ENCODE assay signal across 20 cellular contexts in genomic region chr14:105690671-105691070, GRCh38.
"Had no signal": no experiment of that assay in that cellular context is flagged by ENCODE, and none has a peak within 500 bp of the region (broad histone marks: within the 10 kb centered on the region; RNA-seq: fewer than 3 reads in every experiment).

No MANE protein-coding gene starts in this region.

- H3K27ac Mint-ChIP-seq: activated naive CD8-positive, alpha-beta T cell; brain; stimulated activated naive CD8-positive, alpha-beta T cell treated with anti-CD3 and anti-CD28 coated beads, Interleukin-15, amount 100 ng/mL, for 72 hours; T-cell had no signal

- H3K27me3 ChIP-seq: colonic mucosa, left lung, neutrophil, testis, upper lobe of right lung had no signal

- H3K36me3 ChIP-seq: colonic mucosa, left lung, neutrophil, upper lobe of right lung had no signal

- H3K4me3 Mint-ChIP-seq: activated naive CD8-positive, alpha-beta T cell; brain; naive thymus-derived CD8-positive, alpha-beta T cell; stimulated activated naive CD8-positive, alpha-beta T cell treated with anti-CD3 and anti-CD28 coated beads, Interleukin-15, amount 100 ng/mL, for 72 hours; T-cell had no signal

- ATAC-seq: left lung; mucosa of descending colon; naive thymus-derived CD8-positive, alpha-beta T cell; stimulated activated naive CD8-positive, alpha-beta T cell treated with anti-CD3 and anti-CD28 coated beads, Interleukin-15, amount 100 ng/mL, for 72 hours; T-cell; upper lobe of right lung had no signal

- H3K4me1 Mint-ChIP-seq: brain; stimulated activated naive CD8-positive, alpha-beta T cell treated with anti-CD3 and anti-CD28 coated beads, Interleukin-15, amount 100 ng/mL, for 72 hours had no signal

- H3K4me1 ChIP-seq: colonic mucosa, left lung, testis, upper lobe of right lung had no signal

- H3K9me3 Mint-ChIP-seq: naive thymus-derived CD8-positive, alpha-beta T cell; T-cell had no signal

- DNase-seq: activated CD4-positive, alpha-beta T cell treated with anti-CD3 and anti-CD28 coated beads, Interleukin-2, amount 50 U/mL, for 48 hours; activated CD4-positive, CD25-positive, alpha-beta regulatory T cell treated with anti-CD3 and anti-CD28 coated beads, Interleukin-2, amount 50 U/mL, for 72 hours; activated effector memory CD4-positive, alpha-beta T cell treated with anti-CD3 and anti-CD28 coated beads, Interleukin-2, amount 50 U/mL, for 16 hours; central memory CD4-positive, alpha-beta T cell; colonic mucosa; foreskin fibroblast; hippocampal formation; mammary epithelial cell; mucosa of descending colon; stimulated activated CD4-positive, alpha-beta T cell treated with anti-CD3 and anti-CD28 coated beads, Interleukin-4, amount 100 ng/mL, for 1 hour; T-helper 9 cell; testis had no signal

- H3K4me3 ChIP-seq: colonic mucosa, left lung, mucosa of descending colon, testis, upper lobe of right lung had no signal

- H3K9me3 ChIP-seq: colonic mucosa, left lung, mucosa of descending colon, neutrophil, testis, upper lobe of right lung had no signal

- H3K36me3 Mint-ChIP-seq: activated naive CD8-positive, alpha-beta T cell; naive thymus-derived CD8-positive, alpha-beta T cell; T-cell had no signal

- H3K27ac ChIP-seq: colonic mucosa, left lung, neutrophil, testis, upper lobe of right lung had no signal
